Comparison of ENCODE assay signal across 23 cellular contexts in genomic region chr17:82061047-82061925, GRCh38.
"Had no signal": no experiment of that assay in that cellular context is flagged by ENCODE, and none has a peak within 500 bp of the region (broad histone marks: within the 10 kb centered on the region; RNA-seq: fewer than 3 reads in every experiment).

No MANE protein-coding gene starts in this region.

- H3K27ac Mint-ChIP-seq: nephron, progenitor cell of endocrine pancreas had no signal

- FAIRE-seq: astrocyte, frontal cortex, keratinocyte, small intestine had no signal

- H3K27me3 Mint-ChIP-seq: activated naive CD4-positive, alpha-beta T cell treated with anti-CD3 and anti-CD28 coated beads, Interleukin-2, amount 50 U/mL, for 24 hours; progenitor cell of endocrine pancreas had no signal

- H3K4me3 Mint-ChIP-seq: activated naive CD4-positive, alpha-beta T cell treated with anti-CD3 and anti-CD28 coated beads, Interleukin-2, amount 50 U/mL, for 24 hours; nephron had no signal

- H3K4me1 Mint-ChIP-seq: nephron had no signal

- H3K27ac ChIP-seq: breast epithelium, left lung, right lobe of liver, suprapubic skin had no signal

- H3K4me3 ChIP-seq: breast epithelium, left lung, right lobe of liver, suprapubic skin had no signal

- H3K27me3 ChIP-seq: breast epithelium, left lung, right lobe of liver, suprapubic skin had no signal

- DNase-seq: activated CD4-positive, CD25-positive, alpha-beta regulatory T cell treated with anti-CD3 and anti-CD28 coated beads, Interleukin-2, amount 50 U/mL, for 72 hours; activated CD8-positive, alpha-beta memory T cell treated with anti-CD3 and anti-CD28 coated beads for 24 hours; activated CD8-positive, alpha-beta memory T cell treated with anti-CD3 and anti-CD28 coated beads, Interleukin-2, amount 50 U/mL, for 48 hours; activated gamma-delta T cell; effector CD4-positive, alpha-beta T cell; mammary epithelial cell; midbrain; occipital lobe; small intestine; stimulated activated CD4-positive, alpha-beta T cell treated with anti-CD3 and anti-CD28 coated beads, Interleukin-4, amount 100 ng/mL, for 4 hours; stimulated activated naive CD4-positive, alpha-beta T cell; T1000; trophoblast cell had no signal

- ATAC-seq: left lung, right lobe of liver had no signal

- H3K9me3 ChIP-seq: breast epithelium, left lung, right lobe of liver, suprapubic skin had no signal

- H3K36me3 Mint-ChIP-seq: activated naive CD4-positive, alpha-beta T cell treated with anti-CD3 and anti-CD28 coated beads, Interleukin-2, amount 50 U/mL, for 24 hours had no signal

- H3K9me3 Mint-ChIP-seq: activated naive CD4-positive, alpha-beta T cell treated with anti-CD3 and anti-CD28 coated beads, Interleukin-2, amount 50 U/mL, for 24 hours; nephron had no signal
